In the genomic region with DNA sequence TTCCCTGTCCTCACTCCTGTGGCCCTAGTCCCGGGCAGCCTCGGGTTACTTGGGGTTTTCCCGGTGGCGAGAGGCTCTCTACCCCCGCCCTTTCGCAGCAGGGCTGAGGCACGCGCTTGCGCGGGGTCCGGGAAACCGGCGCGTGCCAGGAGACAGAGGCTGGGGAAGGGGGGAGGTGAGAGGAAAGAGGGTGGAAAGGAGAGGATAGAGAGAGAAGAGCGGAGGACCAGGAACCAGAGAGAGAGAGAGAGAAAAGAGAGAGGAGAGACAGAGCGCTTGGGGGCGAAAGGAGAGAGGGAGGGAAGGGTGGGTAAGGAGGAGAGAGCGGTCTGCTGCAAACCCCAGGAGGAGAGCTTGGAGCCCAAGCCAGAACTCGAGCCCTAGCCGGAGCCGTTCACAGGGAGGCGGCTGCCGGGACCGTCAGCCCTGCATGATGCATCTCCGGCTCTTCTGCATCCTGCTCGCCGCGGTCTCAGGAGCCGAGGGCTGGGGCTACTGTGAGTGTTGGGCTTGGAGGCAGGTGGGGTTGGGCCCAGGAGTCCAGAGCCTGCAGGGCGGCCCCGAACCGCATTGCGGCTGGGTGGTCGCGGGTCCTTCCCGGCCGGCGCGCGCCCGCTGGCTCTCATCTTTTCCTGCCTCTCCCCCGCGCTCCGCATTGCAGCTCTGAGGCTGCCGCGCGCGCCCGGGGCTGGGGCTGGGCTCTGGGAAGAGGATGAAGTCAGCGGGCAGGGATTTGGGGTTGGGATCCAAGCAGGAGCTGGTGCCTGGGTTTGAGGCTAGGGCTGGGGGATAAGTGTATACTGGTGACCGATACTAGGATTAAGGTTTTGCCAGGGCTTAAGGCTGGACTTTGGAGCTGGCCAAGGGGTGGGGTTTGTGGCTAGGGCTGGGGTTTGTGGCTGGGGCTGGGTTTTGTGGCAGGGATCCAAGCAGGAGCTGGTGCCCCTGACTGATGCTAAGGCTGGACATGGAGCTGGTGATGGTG, we compare ENCODE assay signal across 1 cellular context.
TF ChIP-seq lines count a peak whose summit lies in the region.

TSS of gene CNTNAP1 (plus strand) at position 132 of the 985 bp plus-strand sequence. CDS start at position 431, 299 bp downstream.

TF ChIP-seq in HepG2, 621 proteins besides CTCF, POLR2A, EP300 and RAD21 (continued from another document):
- TF ChIP-seq ZUFSP (CRISPR knock-in tag; IDR thresholded peaks at IDR 0.05; ENCODE audit: borderline replicate concordance) (no peak), ZNF747 (CRISPR knock-in tag; IDR thresholded peaks at IDR 0.05; ENCODE audit: borderline replicate concordance) (peak; percentile 24; the same call in 1 of the 2 replicates)
TF ChIP-seq in HepG2: peak in this region for 220.
